21 cellular contexts compared by ENCODE assay signal in genomic region chrX:2711441-2711840, GRCh38. TPM values are rescaled to one million over a fixed set of nuclear protein-coding genes. Genes with fewer than 3 reads are reported as not detected.
DNase-seq lines count a peak whose midpoint lies in the region; ATAC-seq and TF ChIP-seq lines count a peak whose summit lies in the region.
"Had no signal": no experiment of that assay in that cellular context is flagged by ENCODE, and none has a peak within 500 bp of the region (broad histone marks: within the 10 kb centered on the region; RNA-seq: fewer than 3 reads in every experiment).

No MANE protein-coding gene starts in this region.

- CTCF ChIA-PET in MCF 10A (lab: Yijun Ruan, JAX), result no interaction called here
- CTCF ChIA-PET in RWPE1 (lab: Yijun Ruan, JAX), result no interaction called here

- H3K27me3 Mint-ChIP-seq in MCF 10A (ENCODE audit: insufficient read depth, unreplicated experiment), result no peaks in the 10 kb centered on the region
- H3K27me3 Mint-ChIP-seq: B cell; CD4-positive, alpha-beta memory T cell had no signal

- no peak for TF ChIP-seq CTCF in MCF 10A (IDR thresholded peaks at IDR 0.05; ENCODE audit: unreplicated experiment)
- TF ChIP-seq CTCF in breast epithelium (IDR thresholded peaks at IDR 0.05), result no peak
- no peak for TF ChIP-seq CTCF in RWPE1 (conservative IDR thresholded peaks at IDR 0.05; ENCODE audit: low read depth)
- no peak for TF ChIP-seq CTCF in suprapubic skin (IDR thresholded peaks at IDR 0.05)
- no peak for TF ChIP-seq CTCF in uterus (IDR thresholded peaks at IDR 0.05)

- H3K4me3 ChIP-seq in breast epithelium (no peak overlapping the region), suprapubic skin (no peak overlapping the region), uterus (no peak overlapping the region)

- TF ChIP-seq EP300 in suprapubic skin (IDR thresholded peaks at IDR 0.05), result no peak

- no peaks in the 10 kb centered on the region for H3K36me3 ChIP-seq in breast epithelium
- peaks cover 44% of the 10 kb centered on the region for H3K36me3 ChIP-seq in suprapubic skin
- H3K36me3 ChIP-seq in uterus, result no peaks in the 10 kb centered on the region

- peaks cover 39% of the 10 kb centered on the region for H3K4me1 Mint-ChIP-seq in MCF 10A (ENCODE audit: insufficient read depth, unreplicated experiment)

- H3K27me3 ChIP-seq in breast epithelium (no peaks in the 10 kb centered on the region), suprapubic skin (no peaks in the 10 kb centered on the region), uterus (no peaks in the 10 kb centered on the region)

- no peaks in the 10 kb centered on the region for H3K9me3 ChIP-seq in breast epithelium
- no peaks in the 10 kb centered on the region for H3K9me3 ChIP-seq in suprapubic skin
- no peaks in the 10 kb centered on the region for H3K9me3 ChIP-seq in uterus

- peaks cover 14% of the 10 kb centered on the region for H3K36me3 Mint-ChIP-seq in MCF 10A (ENCODE audit: insufficient read depth, unreplicated experiment)

- H3K4me1 ChIP-seq in breast epithelium, result peaks cover 0 to 5% of the 10 kb centered on the region in 2 donors
- peaks cover 53% of the 10 kb centered on the region for H3K4me1 ChIP-seq in suprapubic skin
- H3K4me1 ChIP-seq in uterus, result peaks cover 0 to 17% of the 10 kb centered on the region in 2 donors

- H3K4me3 Mint-ChIP-seq in MCF 10A (ENCODE audit: unreplicated experiment), result no peak overlapping the region
- H3K4me3 Mint-ChIP-seq: B cell had no signal

- POLR2A ChIA-PET in MCF 10A (lab: Yijun Ruan, JAX), result no interaction called here
- POLR2A ChIA-PET in RWPE1 (lab: Yijun Ruan, JAX; ENCODE audit: low non-redundant PET), result no interaction called here

- intact Hi-C loops in MCF 10A (cut with micrococcal nuclease) (no loop called here), breast epithelium (cut with DNase I; ENCODE audit: low total_unique reads) (no loop called here), uterus (cut with DNase I; ENCODE audit: low total_unique reads) (no loop called here), left ventricle myocardium superior (cut with micrococcal nuclease) (no loop called here)

- no peaks in the 10 kb centered on the region for H3K9me3 Mint-ChIP-seq in MCF 10A (ENCODE audit: unreplicated experiment)

- ATAC-seq in HG03175 (IDR thresholded peaks at IDR 0.05; ENCODE audit: unreplicated experiment), result no peak
- no peak for ATAC-seq in left ventricle myocardium superior

- BruUV-seq in MCF 10A (replicated peaks; lab: Mats Ljungman, UMichigan), result no TSS peak

- peak overlapping the region; percentile 24 for H3K27ac Mint-ChIP-seq in MCF 10A (ENCODE audit: low read depth, unreplicated experiment)
- H3K27ac Mint-ChIP-seq: B cell had no signal

- TF ChIP-seq POLR2A in breast epithelium (IDR thresholded peaks at IDR 0.05) (no peak), suprapubic skin (IDR thresholded peaks at IDR 0.05) (no peak), uterus (IDR thresholded peaks at IDR 0.05) (no peak)

- no peak for DNase-seq in MCF 10A (ENCODE audit: unreplicated experiment)
- no peak for DNase-seq in breast epithelium (ENCODE audit: low spot score in 2 of 2)
- DNase-seq in RWPE1 (ENCODE audit: low spot score), result no peak
- DNase-seq in epithelial cell of prostate (ENCODE audit: low read depth, low spot score), result no peak
- no peak for DNase-seq in suprapubic skin (ENCODE audit: low spot score in 2 of 2)
- DNase-seq in uterus, result no peak
- DNase-seq in left ventricle myocardium superior, result no peak
- DNase-seq: ACHN; Calu3; CD4-positive, alpha-beta memory T cell; HCEC 1CT; MV-4-11; NCI-H1417 treated with DMSO at 0.1 percent for 48 hours; NCI-H2029; NCI-H2171; NCI-H446 treated with DMSO at 0.1 percent for 48 hours; RPMI8226 had no signal

- H3K27ac ChIP-seq in breast epithelium, result no peak overlapping the region
- peak overlapping the region; percentile 47; the same call in 1 of the 2 replicates for H3K27ac ChIP-seq in RWPE1
- H3K27ac ChIP-seq in epithelial cell of prostate, result peak overlapping the region; percentile 95
- H3K27ac ChIP-seq in suprapubic skin, result peak overlapping the region; percentile 87
- H3K27ac ChIP-seq in uterus, result no peak overlapping the region
- H3K27ac ChIP-seq: HL-60 had no signal

- WGBS in suprapubic skin, result 91% methylated on average over 2 of the region's 2 CpGs

RNA-seq across cellular contexts. Expression of gene CD99, which starts 20.3 kb away (rescaled TPM):
- total RNA-seq in MCF 10A (2022) (173 and 176 TPM in 2 replicates), breast epithelium (100 to 1,000 TPM in 2 of 3 donors, 10 to 100 TPM in 1; 96.3 to 536 (median 142) TPM), suprapubic skin (100 to 1,000 TPM; 162 to 192 (median 179) TPM), uterus (100 to 1,000 TPM in 3 of 4 donors, 10 to 100 TPM in 1; 81.9 to 329 (median 202) TPM), left ventricle myocardium superior (360 TPM)

RNA-seq across cellular contexts. Expression of gene XG, which starts 40.4 kb away (rescaled TPM):
- total RNA-seq in MCF 10A (2022), result not detected in 2 replicates
- total RNA-seq in breast epithelium, result 10 to 100 TPM in 1 of 3 donors, 1 to 10 TPM in 1, under 1 TPM in 1; 0.59 to 14.4 (median 2.6) TPM
- total RNA-seq in suprapubic skin, result 10 to 100 TPM; 17.7 to 75.4 (median 38.7) TPM
- total RNA-seq in uterus, result under 1 TPM in 1 of 4 donors, not detected in 3; 0.76 TPM
- 0.32 TPM for total RNA-seq in left ventricle myocardium superior
- total RNA-seq: B cell, Calu3, SK-MEL-5 had no signal

Comparison
In these comparisons a context has a peak if more than half of its experiments do, and no peak if none do; other contexts are left out.
1. H3K27ac ChIP-seq: peak in RWPE1 (single experiment), epithelial cell of prostate (single experiment) and suprapubic skin (single experiment); none in breast epithelium (0 of 2) and uterus (0 of 2).